In genomic region chr2:42708196-42708595, GRCh38 we compare ENCODE assay signal across 30 cellular contexts. TPM values are rescaled to one million over a fixed set of nuclear protein-coding genes. Genes with fewer than 3 reads are reported as not detected.
"Had no signal": no experiment of that assay in that cellular context is flagged by ENCODE, and none has a peak within 500 bp of the region (broad histone marks: within the 10 kb centered on the region; RNA-seq: fewer than 3 reads in every experiment).

No MANE protein-coding gene starts in this region.

- H3K27ac Mint-ChIP-seq: immature natural killer cell; natural killer cell treated with Interleukin-12 subunit alpha and Interleukin-12 subunit beta and Interleukin-15 and Interleukin-18, amount 100 ng/mL, for 72 hours; progenitor cell of endocrine pancreas; stimulated activated naive B cell treated with anti-CD40 and anti-IgM and Interleukin-4, amounts not matched to agents 10 μg/mL and 1 μg/mL and 100 μg/mL, for 72 hours had no signal

- H3K27ac ChIP-seq: left lung, lower lobe of right lung, ovary, right atrium auricular region, skin epidermis, stomach, testis, thyroid gland, transverse colon, upper lobe of left lung, vagina had no signal

- H3K27me3 ChIP-seq: left lung, ovary, right atrium auricular region, stomach, testis, thyroid gland, transverse colon, upper lobe of left lung, vagina had no signal

- H3K9me3 ChIP-seq: left lung, lower lobe of right lung, mucosa of descending colon, ovary, right atrium auricular region, stomach, testis, thyroid gland, transverse colon, upper lobe of left lung, vagina had no signal

- DNase-seq: immature natural killer cell; kidney; left colon; left lung; lower lobe of right lung; mammary epithelial cell; mesenchymal stem cell; midbrain; mucosa of descending colon; naive thymus-derived CD4-positive, alpha-beta T cell; ovary; stimulated activated CD4-positive, alpha-beta T cell treated with anti-CD3 and anti-CD28 coated beads, Interleukin-12 subunit alpha, Interleukin-12 subunit beta, amount 100 ng/mL, for 4 hours; stimulated activated CD4-positive, alpha-beta T cell treated with anti-CD3 and anti-CD28 coated beads, Interleukin-15, amount 100 ng/mL, for 24 hours; stimulated activated CD4-positive, alpha-beta T cell treated with anti-CD3 and anti-CD28 coated beads, Interleukin-2, amount 100 ng/mL, for 24 hours; stimulated activated CD4-positive, alpha-beta T cell treated with anti-CD3 and anti-CD28 coated beads, Interleukin-4, amount 100 ng/mL, for 1 hour; stimulated activated naive B cell treated with anti-CD40 and anti-IgM and Interleukin-4, amounts not matched to agents 10 μg/mL and 1 μg/mL and 100 μg/mL, for 72 hours; stimulated activated naive CD8-positive, alpha-beta T cell treated with anti-CD3 and anti-CD28 coated beads, Interleukin-15, Interleukin-2, amounts not matched to agents 100 U/mL and 50 U/mL, for 24 hours; stomach; testis; thyroid gland; transverse colon; upper lobe of left lung had no signal

- H3K4me1 Mint-ChIP-seq: immature natural killer cell; stimulated activated naive B cell treated with anti-CD40 and anti-IgM and Interleukin-4, amounts not matched to agents 10 μg/mL and 1 μg/mL and 100 μg/mL, for 72 hours had no signal

- ATAC-seq: left colon; left lung; lower lobe of right lung; mucosa of descending colon; naive thymus-derived CD4-positive, alpha-beta T cell; natural killer cell treated with Interleukin-12 subunit alpha and Interleukin-12 subunit beta and Interleukin-15 and Interleukin-18, amount 100 ng/mL, for 72 hours; sciatic nerve; stimulated activated naive B cell treated with anti-CD40 and anti-IgM and Interleukin-4, amounts not matched to agents 10 μg/mL and 1 μg/mL and 100 μg/mL, for 72 hours; stimulated activated naive CD8-positive, alpha-beta T cell treated with anti-CD3 and anti-CD28 coated beads, Interleukin-15, Interleukin-2, amounts not matched to agents 100 U/mL and 50 U/mL, for 24 hours had no signal

- H3K27me3 Mint-ChIP-seq: naive thymus-derived CD4-positive, alpha-beta T cell; natural killer cell treated with Interleukin-12 subunit alpha and Interleukin-12 subunit beta and Interleukin-15 and Interleukin-18, amount 100 ng/mL, for 72 hours; progenitor cell of endocrine pancreas; stimulated activated naive B cell treated with anti-CD40 and anti-IgM and Interleukin-4, amounts not matched to agents 10 μg/mL and 1 μg/mL and 100 μg/mL, for 72 hours had no signal

- H3K4me3 ChIP-seq: left lung, lower lobe of right lung, mucosa of descending colon, ovary, right atrium auricular region, skin epidermis, stomach, testis, thyroid gland, transverse colon, upper lobe of left lung, vagina had no signal

- H3K4me1 ChIP-seq: left lung, lower lobe of right lung, right atrium auricular region, stomach, testis, thyroid gland, transverse colon, vagina had no signal

- H3K9me3 Mint-ChIP-seq: immature natural killer cell; naive thymus-derived CD4-positive, alpha-beta T cell; natural killer cell treated with Interleukin-12 subunit alpha and Interleukin-12 subunit beta and Interleukin-15 and Interleukin-18, amount 100 ng/mL, for 72 hours; stimulated activated naive B cell treated with anti-CD40 and anti-IgM and Interleukin-4, amounts not matched to agents 10 μg/mL and 1 μg/mL and 100 μg/mL, for 72 hours had no signal

- H3K36me3 ChIP-seq: ovary, thyroid gland had no signal

- H3K4me3 Mint-ChIP-seq: immature natural killer cell; naive thymus-derived CD4-positive, alpha-beta T cell; natural killer cell treated with Interleukin-12 subunit alpha and Interleukin-12 subunit beta and Interleukin-15 and Interleukin-18, amount 100 ng/mL, for 72 hours; stimulated activated naive B cell treated with anti-CD40 and anti-IgM and Interleukin-4, amounts not matched to agents 10 μg/mL and 1 μg/mL and 100 μg/mL, for 72 hours had no signal

RNA-seq across cellular contexts. Expression of gene OXER1, which starts 55.7 kb away (rescaled TPM):
- total RNA-seq: natural killer cell treated with Interleukin-12 subunit alpha and Interleukin-12 subunit beta and Interleukin-15 and Interleukin-18, amount 100 ng/mL, for 72 hours; pulmonary artery endothelial cell had no signal
- polyA plus RNA-seq: immature natural killer cell, mammary epithelial cell, neural cell had no signal
